ENCODE assay signal across 10 cellular contexts in genomic region chr4:159390648-159391047, GRCh38.
DNase-seq lines count a peak whose midpoint lies in the region; FAIRE-seq and TF ChIP-seq lines count a peak whose summit lies in the region.
"Had no signal": no experiment of that assay in that cellular context is flagged by ENCODE, and none has a peak within 500 bp of the region (broad histone marks: within the 10 kb centered on the region; RNA-seq: fewer than 3 reads in every experiment).

No MANE protein-coding gene starts in this region.

- H3K4me3 ChIP-seq in ACC112 (ENCODE audit: low read depth, low read length) (no peak overlapping the region), adrenal gland (no peak overlapping the region), hepatocyte (no peak overlapping the region)
- H3K4me3 ChIP-seq: dorsolateral prefrontal cortex had no signal

- H3K9me3 ChIP-seq in adrenal gland (replicated peaks in 1 of 3) (no peaks in the 10 kb centered on the region), hepatocyte (ENCODE audit: low read depth) (no peaks in the 10 kb centered on the region)

- no peaks in the 10 kb centered on the region for H3K27me3 ChIP-seq in ACC112 (ENCODE audit: insufficient read depth, low read length)
- no peaks in the 10 kb centered on the region for H3K27me3 ChIP-seq in adrenal gland
- no peaks in the 10 kb centered on the region for H3K27me3 ChIP-seq in hepatocyte
- H3K27me3 ChIP-seq: dorsolateral prefrontal cortex had no signal

- DNase-seq in HS-5 (ENCODE audit: low read depth) (peak; percentile 88), adrenal gland (peak in 5 of 7 donors; percentile 30 to 36 (median 31)), hepatocyte (ENCODE audit: low spot score) (peak; percentile 84), NCI-H1694 treated with DMSO at 0.1 percent for 48 hours (lab: John Stamatoyannopoulos, UW) (no peak), erythroblast (lab: John Stamatoyannopoulos, UW) (no peak), GM12892 (ENCODE audit: insufficient read length) (no peak)
- DNase-seq in stimulated activated CD4-positive, alpha-beta T cell treated with anti-CD3 and anti-CD28 coated beads, Interleukin-1b, Interleukin-23, amount 100 ng/mL, for 48 hours, result no peak
- DNase-seq: dorsolateral prefrontal cortex; stimulated activated CD4-positive, alpha-beta T cell treated with anti-CD3 and anti-CD28 coated beads, Interleukin-12 subunit alpha, Interleukin-12 subunit beta, amount 100 ng/mL, for 4 hours had no signal

- no peak for TF ChIP-seq POLR2A in adrenal gland (IDR thresholded peaks at IDR 0.05)
- TF ChIP-seq POLR2A in erythroblast (IDR thresholded peaks at IDR 0.05; ENCODE audit: low read length), result no peak
- TF ChIP-seq POLR2A in GM12892 (IDR thresholded peaks at IDR 0.05; ENCODE audit: low read depth, low read length), result no peak

- H4K20me1 ChIP-seq in hepatocyte (ENCODE audit: insufficient read depth, poor library complexity, severe bottlenecking), result no peaks in the 10 kb centered on the region

- 32 to 57% (median 34%) methylated on average over 2 to 12 of the region's 12 CpGs for WGBS in adrenal gland, 4 donors
- 48% methylated on average over 12 of the region's 12 CpGs for WGBS in hepatocyte (ENCODE audit: low lambda C conversion rate, missing lambda C conversion rate)

- no peaks in the 10 kb centered on the region for H3K79me2 ChIP-seq in ACC112 (ENCODE audit: control insufficient read depth, insufficient read depth, low read length, unreplicated experiment)
- H3K79me2 ChIP-seq in hepatocyte, result no peaks in the 10 kb centered on the region

- H3K9me2 ChIP-seq in hepatocyte (replicated peaks; ENCODE audit: insufficient read depth), result no peaks in the 10 kb centered on the region

- no peak overlapping the region for H2AFZ ChIP-seq in ACC112 (ENCODE audit: low read length, unreplicated experiment)
- no peak overlapping the region for H2AFZ ChIP-seq in hepatocyte

- no peaks in the 10 kb centered on the region for H3K36me3 ChIP-seq in ACC112 (ENCODE audit: insufficient read depth, low read length)
- no peaks in the 10 kb centered on the region for H3K36me3 ChIP-seq in adrenal gland (replicated peaks in 1 of 2)
- no peaks in the 10 kb centered on the region for H3K36me3 ChIP-seq in hepatocyte (replicated peaks; ENCODE audit: insufficient read depth, low read depth)

- no peak overlapping the region for H3K4me2 ChIP-seq in hepatocyte

- H3K27ac ChIP-seq in ACC112 (ENCODE audit: low read depth, low read length) (peak overlapping the region; percentile 2; the same call in 1 of the 2 replicates), adrenal gland (no peak overlapping the region), hepatocyte (peak overlapping the region; percentile 10)
- H3K27ac ChIP-seq: dorsolateral prefrontal cortex had no signal

- intact Hi-C loops in adrenal gland (cut with DNase I), result no loop called here

- H3K4me1 ChIP-seq in ACC112 (ENCODE audit: control insufficient read depth, insufficient read depth, low read length, unreplicated experiment) (peaks cover 10% of the 10 kb centered on the region), adrenal gland (replicated peaks in 1 of 2) (no peaks in the 10 kb centered on the region), hepatocyte (ENCODE audit: insufficient read depth) (no peaks in the 10 kb centered on the region)

- no peak for FAIRE-seq in GM12892 (lab: Jason Lieb, UNC)

- no peak for TF ChIP-seq CTCF in adrenal gland (IDR thresholded peaks at IDR 0.05)
- TF ChIP-seq CTCF in hepatocyte (IDR thresholded peaks at IDR 0.05; ENCODE audit: poor library complexity), result no peak

Comparison
In these comparisons a context has a peak if more than half of its experiments do, and no peak if none do; other contexts are left out.
1. H3K27ac ChIP-seq: peak in ACC112 (single experiment) and hepatocyte (single experiment); none in adrenal gland (0 of 5).
2. DNase-seq: peak in HS-5 (single experiment), adrenal gland (5 of 7) and hepatocyte (single experiment); none in NCI-H1694 treated with DMSO at 0.1 percent for 48 hours (single experiment), erythroblast (0 of 2), GM12892 (single experiment) and stimulated activated CD4-positive, alpha-beta T cell treated with anti-CD3 and anti-CD28 coated beads, Interleukin-1b, Interleukin-23, amount 100 ng/mL, for 48 hours (single experiment).